Comparison of ENCODE assay signal across 1 cellular context in the genomic region with DNA sequence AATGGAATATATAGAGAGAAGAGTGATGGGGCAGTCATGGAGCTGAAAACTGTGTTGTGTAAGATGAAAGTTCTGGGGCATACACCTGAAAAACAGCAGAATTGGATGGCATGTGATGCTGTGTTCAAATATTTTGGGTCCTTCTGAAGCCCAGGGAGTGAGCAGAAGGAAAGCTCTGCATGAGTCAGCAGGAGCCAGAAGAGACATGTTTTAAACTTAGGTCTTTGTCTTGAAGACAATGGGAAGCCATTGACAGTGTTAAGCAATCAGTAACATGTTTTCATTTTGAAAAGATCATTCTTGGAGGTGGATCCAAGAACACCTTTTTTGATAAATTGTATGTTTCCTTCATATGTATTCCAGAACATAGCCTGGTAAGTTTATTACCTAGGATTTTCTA.
TF ChIP-seq lines count a peak whose summit lies in the region.

No MANE protein-coding gene starts in this region.

TF ChIP-seq in H1, 55 proteins besides CTCF, POLR2A, EP300 and RAD21:
- TF ChIP-seq POU5F1 (IDR thresholded peaks at IDR 0.05; ENCODE audit: low read depth, low read length) (no peak), CEBPB (IDR thresholded peaks at IDR 0.05; ENCODE audit: low read depth, low read length) (peak; percentile 27; the same call in 1 of the 2 replicates), GTF2F1 (IDR thresholded peaks at IDR 0.05; ENCODE audit: borderline replicate concordance, low read depth, low read length) (no peak)
TF ChIP-seq in H1: peak in this region for 1.
